ENCODE assay signal across 16 cellular contexts in the genomic region with DNA sequence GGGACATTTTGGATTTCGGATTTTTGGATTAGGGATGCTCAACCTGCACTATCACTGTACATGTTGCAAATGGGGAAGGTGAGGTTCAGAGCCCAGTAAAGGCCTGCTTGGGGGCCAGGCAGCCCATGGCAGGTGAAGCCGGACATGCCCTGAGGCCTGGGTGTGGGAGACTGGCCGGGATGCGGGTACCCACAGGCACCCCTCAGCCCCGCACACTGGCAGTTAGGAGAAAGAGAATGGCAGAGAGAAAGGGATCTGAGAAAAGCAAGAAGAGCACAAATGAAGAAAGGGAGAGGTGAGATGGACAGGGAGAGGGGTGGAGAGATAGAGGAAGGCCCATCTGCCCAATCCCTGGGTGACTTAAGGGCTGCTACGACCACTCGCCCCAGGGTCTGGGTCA. TPM values are rescaled to one million over a fixed set of nuclear protein-coding genes. Genes with fewer than 3 reads are reported as not detected.
A peak's percentile ranks its signal among the peaks of the same experiment; 100 is the strongest.
DNase-seq lines count a peak whose midpoint lies in the region; ATAC-seq and TF ChIP-seq lines count a peak whose summit lies in the region.
"Had no signal": no experiment of that assay in that cellular context is flagged by ENCODE, and none has a peak within 500 bp of the region (broad histone marks: within the 10 kb centered on the region; RNA-seq: fewer than 3 reads in every experiment).

No MANE protein-coding gene starts in this region.

- ATAC-seq in naive thymus-derived CD8-positive, alpha-beta T cell, result no peak
- ATAC-seq in GM18873 (IDR thresholded peaks at IDR 0.05; ENCODE audit: low FRiP score, unreplicated experiment), result no peak

- WGBS in esophagus muscularis mucosa, result 95% methylated on average over 7 of the region's 7 CpGs

- H3K9me3 Mint-ChIP-seq in MCF 10A (ENCODE audit: unreplicated experiment), result no peaks in the 10 kb centered on the region
- no peaks in the 10 kb centered on the region for H3K9me3 Mint-ChIP-seq in naive thymus-derived CD8-positive, alpha-beta T cell

- intact Hi-C loops in MCF 10A (cut with micrococcal nuclease) (no loop called here), breast epithelium (cut with DNase I; ENCODE audit: low total_unique reads) (no loop called here), esophagus muscularis mucosa (cut with DNase I) (no loop called here)

- peak overlapping the region; percentile 68 for H3K27ac Mint-ChIP-seq in MCF 10A (ENCODE audit: low read depth, unreplicated experiment)
- H3K27ac Mint-ChIP-seq in naive thymus-derived CD8-positive, alpha-beta T cell, result peak overlapping the region in 1 of 10 donors; percentile 38

- H3K9me3 ChIP-seq in breast epithelium, result no peaks in the 10 kb centered on the region
- no peaks in the 10 kb centered on the region for H3K9me3 ChIP-seq in esophagus muscularis mucosa
- H3K9me3 ChIP-seq in osteoblast (ENCODE audit: low read depth, low read length), result no peaks in the 10 kb centered on the region

- POLR2A ChIA-PET in MCF 10A (lab: Yijun Ruan, JAX), result no interaction called here
- POLR2A ChIA-PET in naive thymus-derived CD8-positive, alpha-beta T cell (lab: Charles Lee), result no interaction called here

- H3K4me1 Mint-ChIP-seq in MCF 10A (ENCODE audit: insufficient read depth, unreplicated experiment), result peaks cover 12% of the 10 kb centered on the region
- peaks cover 0 to 2% (median 0%) of the 10 kb centered on the region in 4 donors for H3K4me1 Mint-ChIP-seq in naive thymus-derived CD8-positive, alpha-beta T cell

- H2AFZ ChIP-seq in osteoblast (ENCODE audit: low read length), result no peak overlapping the region

- no peaks in the 10 kb centered on the region for H3K36me3 Mint-ChIP-seq in MCF 10A (ENCODE audit: insufficient read depth, unreplicated experiment)
- no peaks in the 10 kb centered on the region for H3K36me3 Mint-ChIP-seq in naive thymus-derived CD8-positive, alpha-beta T cell

- H3K4me1 ChIP-seq in breast epithelium (no peaks in the 10 kb centered on the region), esophagus muscularis mucosa (peaks cover 0 to 14% (median 11%) of the 10 kb centered on the region in 4 donors), osteoblast (ENCODE audit: insufficient read depth, low read length) (peaks cover 10% of the 10 kb centered on the region)

- CTCF ChIA-PET in MCF 10A (lab: Yijun Ruan, JAX), result no interaction called here

- H3K27ac ChIP-seq in breast epithelium (no peak overlapping the region), esophagus muscularis mucosa (replicated peaks in 1 of 4) (peak overlapping the region; percentile 44 to 70 (median 66)), osteoblast (ENCODE audit: low read depth, low read length) (peak overlapping the region; percentile 56)
- H3K27ac ChIP-seq: 22Rv1, HL-60 had no signal

- H3K4me3 ChIP-seq in breast epithelium (no peak overlapping the region), esophagus muscularis mucosa (no peak overlapping the region), osteoblast (ENCODE audit: insufficient read depth, low read length) (no peak overlapping the region)

- DNase-seq in MCF 10A (ENCODE audit: unreplicated experiment) (no peak), breast epithelium (ENCODE audit: low spot score in 2 of 2) (no peak), esophagus muscularis mucosa (ENCODE audit: extremely low spot score) (no peak), osteoblast (ENCODE audit: insufficient read length, low spot score, missing footprints) (no peak), NCI-H2171 treated with DMSO at 0.1 percent for 48 hours (lab: John Stamatoyannopoulos, UW) (no peak), GOT3 (lab: John Stamatoyannopoulos, UW) (no peak)
- DNase-seq in naive thymus-derived CD8-positive, alpha-beta T cell, result no peak
- DNase-seq: C1 segment of cervical spinal cord, KBM-7, NCI-H1048, NCI-H2107, NCI-H345, SHP77 had no signal

- H3K27me3 ChIP-seq in breast epithelium, result no peaks in the 10 kb centered on the region
- H3K27me3 ChIP-seq in esophagus muscularis mucosa, result no peaks in the 10 kb centered on the region
- no peaks in the 10 kb centered on the region for H3K27me3 ChIP-seq in osteoblast (ENCODE audit: insufficient read depth, low read length)

- TF ChIP-seq CTCF in MCF 10A (IDR thresholded peaks at IDR 0.05; ENCODE audit: unreplicated experiment) (no peak), breast epithelium (IDR thresholded peaks at IDR 0.05) (no peak), esophagus muscularis mucosa (IDR thresholded peaks at IDR 0.05) (no peak), osteoblast (IDR thresholded peaks at IDR 0.05; ENCODE audit: extremely low read depth, low read depth, low read length) (no peak)

- no TSS peak for BruUV-seq in MCF 10A (replicated peaks; lab: Mats Ljungman, UMichigan)

- no peak overlapping the region for H3K4me2 ChIP-seq in osteoblast (ENCODE audit: insufficient read depth, low read length)

- no peak overlapping the region for H3K4me3 Mint-ChIP-seq in MCF 10A (ENCODE audit: unreplicated experiment)
- no peak overlapping the region for H3K4me3 Mint-ChIP-seq in naive thymus-derived CD8-positive, alpha-beta T cell

- TF ChIP-seq EP300 in esophagus muscularis mucosa (IDR thresholded peaks at IDR 0.05), result no peak

- H4K20me1 ChIP-seq in osteoblast (ENCODE audit: insufficient read depth, low read length), result no peaks in the 10 kb centered on the region

- TF ChIP-seq POLR2A in breast epithelium (IDR thresholded peaks at IDR 0.05), result no peak
- no peak for TF ChIP-seq POLR2A in esophagus muscularis mucosa (IDR thresholded peaks at IDR 0.05; ENCODE audit: low read depth)

- H3K36me3 ChIP-seq in breast epithelium (no peaks in the 10 kb centered on the region), esophagus muscularis mucosa (no peaks in the 10 kb centered on the region), osteoblast (ENCODE audit: insufficient read depth, low read length) (no peaks in the 10 kb centered on the region)

- no peaks in the 10 kb centered on the region for H3K79me2 ChIP-seq in osteoblast (ENCODE audit: insufficient read depth, low read length)

- H3K27me3 Mint-ChIP-seq in MCF 10A (ENCODE audit: insufficient read depth, unreplicated experiment), result no peaks in the 10 kb centered on the region
- no peaks in the 10 kb centered on the region for H3K27me3 Mint-ChIP-seq in naive thymus-derived CD8-positive, alpha-beta T cell

RNA-seq across cellular contexts. Expression of a gene that starts 52.8 kb away (rescaled TPM):
- total RNA-seq in MCF 10A (2022) (not detected in 2 replicates), breast epithelium (not detected), esophagus muscularis mucosa (1 to 10 TPM in 1 of 4 donors, not detected in 3; 3.0 TPM), osteoblast (not detected in 2 replicates)
- total RNA-seq in naive thymus-derived CD8-positive, alpha-beta T cell, result not detected
- not detected for polyA plus RNA-seq in naive thymus-derived CD8-positive, alpha-beta T cell

Comparison
In these comparisons a context has a peak if more than half of its experiments do, and no peak if none do; other contexts are left out.
1. H3K27ac ChIP-seq: peak in esophagus muscularis mucosa (4 of 4) and osteoblast (single experiment); none in breast epithelium (0 of 2).